In genomic region chr2:174979996-174980395, GRCh38 we compare ENCODE assay signal across 1 cellular context.
TF ChIP-seq lines count a peak whose summit lies in the region.

No MANE protein-coding gene starts in this region.

TF ChIP-seq in H1, 55 proteins besides CTCF, POLR2A, EP300 and RAD21:
- no peak for TF ChIP-seq SP2 (IDR thresholded peaks at IDR 0.05; ENCODE audit: low read length)
- no peak for TF ChIP-seq ASH2L (IDR thresholded peaks at IDR 0.05; ENCODE audit: low read length)
- TF ChIP-seq YY1 (IDR thresholded peaks at IDR 0.05; ENCODE audit: low read depth, low read length): no peak
- no peak for TF ChIP-seq CTBP2 (IDR thresholded peaks at IDR 0.05; ENCODE audit: borderline replicate concordance, insufficient read depth, insufficient read length, low read length)
- no peak for TF ChIP-seq CREB1 (IDR thresholded peaks at IDR 0.05)
- TF ChIP-seq RXRA (IDR thresholded peaks at IDR 0.05; ENCODE audit: insufficient read depth, low read depth, low read length): no peak
- TF ChIP-seq TCF12 (IDR thresholded peaks at IDR 0.05; ENCODE audit: low read depth, low read length): no peak
- no peak for TF ChIP-seq FOSL1 (IDR thresholded peaks at IDR 0.05; ENCODE audit: insufficient read depth, low read depth, low read length)
- TF ChIP-seq CHD2 (IDR thresholded peaks at IDR 0.05; ENCODE audit: low read length): no peak
- no peak for TF ChIP-seq JUND (IDR thresholded peaks at IDR 0.05; ENCODE audit: low read length)
- no peak for TF ChIP-seq USF2 (IDR thresholded peaks at IDR 0.05; ENCODE audit: low read length)
TF ChIP-seq in H1: peak in this region for 0.
